Comparison of ENCODE assay signal across 23 cellular contexts in genomic region chr3:40201770-40202169, GRCh38.
DNase-seq lines count a peak whose midpoint lies in the region; ATAC-seq and TF ChIP-seq lines count a peak whose summit lies in the region.
"Had no signal": no experiment of that assay in that cellular context is flagged by ENCODE, and none has a peak within 500 bp of the region (broad histone marks: within the 10 kb centered on the region; RNA-seq: fewer than 3 reads in every experiment).

No MANE protein-coding gene starts in this region.

- no peak overlapping the region for H3K27ac ChIP-seq in psoas muscle
- H3K27ac ChIP-seq: BLaER1, KMS-11 had no signal

- H3K9me3 ChIP-seq in Loucy (ENCODE audit: insufficient read depth, low read depth, low read length) (no peaks in the 10 kb centered on the region), psoas muscle (no peaks in the 10 kb centered on the region)
- H3K9me3 ChIP-seq: BLaER1, HAP-1 had no signal

- no peaks in the 10 kb centered on the region for H3F3A ChIP-seq in Loucy (ENCODE audit: low read depth)

- peak; percentile 82 for ATAC-seq in left lobe of liver
- no peak for ATAC-seq in psoas muscle
- ATAC-seq in GM21526 (IDR thresholded peaks at IDR 0.05; ENCODE audit: low FRiP score, unreplicated experiment), result no peak
- ATAC-seq: GM12878, GM23338, Panc1 had no signal

- no peaks in the 10 kb centered on the region for H3K4me1 Mint-ChIP-seq in activated CD4-positive, alpha-beta T cell treated with anti-CD3 and anti-CD28 coated beads, Interleukin-2, amount 10 ng/mL, durations not matched to agents 24 days and 14 days

- H3K4me3 ChIP-seq in Loucy (ENCODE audit: low read length, poor library complexity, severe bottlenecking) (no peak overlapping the region), psoas muscle (no peak overlapping the region)
- H3K4me3 ChIP-seq: BLaER1, GM12878, GM23338, HAP-1 had no signal

- no peaks in the 10 kb centered on the region for H3K27me3 ChIP-seq in Loucy (ENCODE audit: insufficient read depth, low read length, poor library complexity, severe bottlenecking)
- no peaks in the 10 kb centered on the region for H3K27me3 ChIP-seq in psoas muscle (ENCODE audit: insufficient read depth in 3 of 3, low read length in 2 of 3)
- H3K27me3 ChIP-seq: BLaER1 had no signal

- H3K4me3 Mint-ChIP-seq in activated CD4-positive, alpha-beta T cell treated with anti-CD3 and anti-CD28 coated beads, Interleukin-2, amount 10 ng/mL, durations not matched to agents 24 days and 14 days, result no peak overlapping the region
- H3K4me3 Mint-ChIP-seq: CD4-positive, alpha-beta T cell; GM23338; T-helper 1 cell treated with Interleukin-12 subunit alpha and Interleukin-12 subunit beta and Interleukin-4 antibody, amounts not matched to agents 30 μg/mL and 1 μg/mL, for 36 hours had no signal

- H2AFZ ChIP-seq in Loucy (ENCODE audit: low read length), result peak overlapping the region; percentile 55; the same call in 1 of the 2 replicates
- H2AFZ ChIP-seq: GM23338 had no signal

- intact Hi-C loops in activated CD4-positive, alpha-beta T cell treated with anti-CD3 and anti-CD28 coated beads, Interleukin-2, amount 10 ng/mL, durations not matched to agents 24 days and 14 days (cut with micrococcal nuclease), result no loop called here
- intact Hi-C loops in psoas muscle (cut with DNase I), result no loop called here

- DNase-seq in activated CD4-positive, alpha-beta T cell treated with anti-CD3 and anti-CD28 coated beads, Interleukin-2, amount 10 ng/mL, durations not matched to agents 24 days and 14 days, result peak; percentile 52
- no peak for DNase-seq in activated CD4-positive, alpha-beta T cell treated with anti-CD3 and anti-CD28 coated beads, Interleukin-2, amount 50 U/mL, for 1 hour
- peak; percentile 0 for DNase-seq in NCI-H524 treated with DMSO at 0.1 percent for 48 hours (lab: John Stamatoyannopoulos, UW)
- no peak for DNase-seq in left lobe of liver (ENCODE audit: low spot score)
- no peak for DNase-seq in psoas muscle
- DNase-seq in Ammon's horn (ENCODE audit: low spot score), result no peak
- DNase-seq: CD4-positive, alpha-beta T cell; COR-L47; DND-41; IMR-90; NCI-H1417 treated with DMSO at 0.1 percent for 48 hours; NCI-H187; NCI-H446 treated with DMSO at 0.1 percent for 48 hours; NCI-H69 had no signal

- H3K9ac ChIP-seq in Loucy (ENCODE audit: low read depth, low read length, poor library complexity, severe bottlenecking), result no peak overlapping the region
- H3K9ac ChIP-seq: BLaER1, KMS-11 had no signal

- no peaks in the 10 kb centered on the region for H3K4me1 ChIP-seq in Loucy (ENCODE audit: insufficient read depth, low read length, poor library complexity, severe bottlenecking)
- no peaks in the 10 kb centered on the region for H3K4me1 ChIP-seq in psoas muscle
- H3K4me1 ChIP-seq: BLaER1, HAP-1 had no signal

- H3K36me3 ChIP-seq in Loucy (ENCODE audit: insufficient read depth, low read length), result no peaks in the 10 kb centered on the region
- H3K36me3 ChIP-seq in psoas muscle (ENCODE audit: insufficient read depth in 1 of 2, low read depth in 1 of 2), result no peaks in the 10 kb centered on the region
- H3K36me3 ChIP-seq: BLaER1, HAP-1 had no signal

- no peak overlapping the region for H3K4me2 ChIP-seq in Loucy (ENCODE audit: low read depth, low read length, poor library complexity, severe bottlenecking)
- H3K4me2 ChIP-seq: BLaER1, GM23338, KMS-11 had no signal

- no peaks in the 10 kb centered on the region for H4K20me1 ChIP-seq in Loucy (ENCODE audit: insufficient read depth, low read length, poor library complexity, severe bottlenecking)
- H4K20me1 ChIP-seq: BLaER1 had no signal

- H3K9me2 ChIP-seq in Loucy (replicated peaks; ENCODE audit: low read depth, low read length), result no peaks in the 10 kb centered on the region

- no peaks in the 10 kb centered on the region for H3K79me2 ChIP-seq in Loucy (ENCODE audit: insufficient read depth, low read length)

- 7 to 16% (median 14%) methylated on average over 3 of the region's 3 CpGs for WGBS in psoas muscle, 3 donors

- TF ChIP-seq CTCF in Loucy (conservative IDR thresholded peaks at IDR 0.05; ENCODE audit: low read length) (no peak), psoas muscle (IDR thresholded peaks at IDR 0.05) (no peak)

- H3K9me3 Mint-ChIP-seq in activated CD4-positive, alpha-beta T cell treated with anti-CD3 and anti-CD28 coated beads, Interleukin-2, amount 10 ng/mL, durations not matched to agents 24 days and 14 days, result no peaks in the 10 kb centered on the region
- H3K9me3 Mint-ChIP-seq: CD4-positive, alpha-beta T cell; GM23338; T-helper 1 cell treated with Interleukin-12 subunit alpha and Interleukin-12 subunit beta and Interleukin-4 antibody, amounts not matched to agents 30 μg/mL and 1 μg/mL, for 36 hours had no signal

- H3K27ac Mint-ChIP-seq in activated CD4-positive, alpha-beta T cell treated with anti-CD3 and anti-CD28 coated beads, Interleukin-2, amount 10 ng/mL, durations not matched to agents 24 days and 14 days, result no peak overlapping the region
- H3K27ac Mint-ChIP-seq: CD4-positive, alpha-beta T cell; GM23338; T-helper 1 cell treated with Interleukin-12 subunit alpha and Interleukin-12 subunit beta and Interleukin-4 antibody, amounts not matched to agents 30 μg/mL and 1 μg/mL, for 36 hours had no signal

- peaks cover 11% of the 10 kb centered on the region for H3K27me3 Mint-ChIP-seq in activated CD4-positive, alpha-beta T cell treated with anti-CD3 and anti-CD28 coated beads, Interleukin-2, amount 10 ng/mL, durations not matched to agents 24 days and 14 days
- H3K27me3 Mint-ChIP-seq: CD4-positive, alpha-beta T cell had no signal

- H3K36me3 Mint-ChIP-seq in activated CD4-positive, alpha-beta T cell treated with anti-CD3 and anti-CD28 coated beads, Interleukin-2, amount 10 ng/mL, durations not matched to agents 24 days and 14 days (ENCODE audit: low read depth), result no peaks in the 10 kb centered on the region

Comparison
In these comparisons a context has a peak if more than half of its experiments do, and no peak if none do; other contexts are left out.
1. DNase-seq: peak in activated CD4-positive, alpha-beta T cell treated with anti-CD3 and anti-CD28 coated beads, Interleukin-2, amount 10 ng/mL, durations not matched to agents 24 days and 14 days (single experiment) and NCI-H524 treated with DMSO at 0.1 percent for 48 hours (single experiment); none in activated CD4-positive, alpha-beta T cell treated with anti-CD3 and anti-CD28 coated beads, Interleukin-2, amount 50 U/mL, for 1 hour (single experiment), left lobe of liver (single experiment), psoas muscle (0 of 2) and Ammon's horn (single experiment).